Comparison of ENCODE assay signal across 21 cellular contexts in genomic region chr22:49749885-49750510, GRCh38.
DNase-seq lines count a peak whose midpoint lies in the region; ATAC-seq and TF ChIP-seq lines count a peak whose summit lies in the region.
"Had no signal": no experiment of that assay in that cellular context is flagged by ENCODE, and none has a peak within 500 bp of the region (broad histone marks: within the 10 kb centered on the region; RNA-seq: fewer than 3 reads in every experiment).

No MANE protein-coding gene starts in this region.

- no peak overlapping the region for H3K4me2 ChIP-seq in osteoblast (ENCODE audit: insufficient read depth, low read length)
- H3K4me2 ChIP-seq: KMS-11 had no signal

- no peak overlapping the region for H3K4me3 ChIP-seq in osteoblast (ENCODE audit: insufficient read depth, low read length)
- H3K4me3 ChIP-seq: SJCRH30 had no signal

- TF ChIP-seq CTCF in CD14-positive monocyte (IDR thresholded peaks at IDR 0.05) (no peak), GM13977 (IDR thresholded peaks at IDR 0.05; ENCODE audit: extremely low read depth, insufficient read depth, missing control alignments) (no peak), osteoblast (IDR thresholded peaks at IDR 0.05; ENCODE audit: extremely low read depth, low read depth, low read length) (no peak)

- H3K9me3 Mint-ChIP-seq in CD14-positive monocyte, result peaks cover 23 to 37% (median 35%) of the 10 kb centered on the region in 7 donors
- peaks cover 30% of the 10 kb centered on the region for H3K9me3 Mint-ChIP-seq in activated T-helper 2 cell treated with anti-CD3 and anti-CD28 coated beads, Interferon-gamma antibody, Interleukin-2, Interleukin-4, amounts not matched to agents 10 μg/mL and 5 μg/mL and 100 μg/mL, durations not matched to agents 14 hours and 24 hours and 36 hours

- H3K79me2 ChIP-seq in osteoblast (ENCODE audit: insufficient read depth, low read length), result no peaks in the 10 kb centered on the region

- H3K27me3 ChIP-seq in osteoblast (ENCODE audit: insufficient read depth, low read length), result no peaks in the 10 kb centered on the region

- no peaks in the 10 kb centered on the region for H4K20me1 ChIP-seq in osteoblast (ENCODE audit: insufficient read depth, low read length)

- DNase-seq in CD14-positive monocyte (ENCODE audit: low spot score) (peak; percentile 37), GM13977 (ENCODE audit: low spot score) (peak; percentile 29), osteoblast (ENCODE audit: insufficient read length, low spot score, missing footprints) (peak; percentile 80), HuH-7.5 (ENCODE audit: low spot score) (no peak), OCI-M1 (lab: John Stamatoyannopoulos, UW) (no peak)
- no peak for DNase-seq in activated CD4-positive, alpha-beta T cell treated with anti-CD3 and anti-CD28 coated beads for 1 hour
- DNase-seq in activated T-helper 2 cell treated with anti-CD3 and anti-CD28 coated beads, Interferon-gamma antibody, Interleukin-2, Interleukin-4, amounts not matched to agents 10 μg/mL and 5 μg/mL and 100 μg/mL, durations not matched to agents 14 hours and 24 hours and 36 hours (ENCODE audit: low spot score), result no peak
- DNase-seq: C1 segment of cervical spinal cord, GOT3, HFFc6, NCI-H1436 treated with DMSO at 0.1 percent for 48 hours, NCI-H2029 treated with DMSO at 0.1 percent for 48 hours, NCI-H2171 treated with DMSO at 0.1 percent for 48 hours, NCI-H446 treated with DMSO at 0.1 percent for 48 hours, NCI-H774, PC-3, SJCRH30 had no signal

- peaks cover 0 to 6% (median 2%) of the 10 kb centered on the region in 3 donors for H3K27me3 Mint-ChIP-seq in CD14-positive monocyte (ENCODE audit: low read depth in 3 of 3)
- peaks cover 3% of the 10 kb centered on the region for H3K27me3 Mint-ChIP-seq in activated T-helper 2 cell treated with anti-CD3 and anti-CD28 coated beads, Interferon-gamma antibody, Interleukin-2, Interleukin-4, amounts not matched to agents 10 μg/mL and 5 μg/mL and 100 μg/mL, durations not matched to agents 14 hours and 24 hours and 36 hours (ENCODE audit: low read depth)

- H2AFZ ChIP-seq in osteoblast (ENCODE audit: low read length), result no peak overlapping the region

- in situ Hi-C loops in GM13977 (cut with MboI; ENCODE audit: low pct_unique_long_range_greater_than_20kb, low sequenced_read_pairs, unreplicated experiment), result loop anchor here (25.0 kb wide), 1 partner anchor 287 kb away; no protein-coding TSS in a partner anchor

- intact Hi-C loops in CD14-positive monocyte (cut with micrococcal nuclease), result no loop called here
- intact Hi-C loops in activated T-helper 2 cell treated with anti-CD3 and anti-CD28 coated beads, Interferon-gamma antibody, Interleukin-2, Interleukin-4, amounts not matched to agents 10 μg/mL and 5 μg/mL and 100 μg/mL, durations not matched to agents 14 hours and 24 hours and 36 hours (cut with micrococcal nuclease), result no loop called here

- no peak overlapping the region for H3K4me3 Mint-ChIP-seq in CD14-positive monocyte
- no peak overlapping the region for H3K4me3 Mint-ChIP-seq in activated T-helper 2 cell treated with anti-CD3 and anti-CD28 coated beads, Interferon-gamma antibody, Interleukin-2, Interleukin-4, amounts not matched to agents 10 μg/mL and 5 μg/mL and 100 μg/mL, durations not matched to agents 14 hours and 24 hours and 36 hours (ENCODE audit: low read depth)
- H3K4me3 Mint-ChIP-seq: HFFc6 had no signal

- no peaks in the 10 kb centered on the region for H3K36me3 Mint-ChIP-seq in CD14-positive monocyte
- H3K36me3 Mint-ChIP-seq in activated T-helper 2 cell treated with anti-CD3 and anti-CD28 coated beads, Interferon-gamma antibody, Interleukin-2, Interleukin-4, amounts not matched to agents 10 μg/mL and 5 μg/mL and 100 μg/mL, durations not matched to agents 14 hours and 24 hours and 36 hours (ENCODE audit: low read depth), result no peaks in the 10 kb centered on the region

- no peaks in the 10 kb centered on the region for H3K4me1 Mint-ChIP-seq in CD14-positive monocyte
- no peaks in the 10 kb centered on the region for H3K4me1 Mint-ChIP-seq in activated T-helper 2 cell treated with anti-CD3 and anti-CD28 coated beads, Interferon-gamma antibody, Interleukin-2, Interleukin-4, amounts not matched to agents 10 μg/mL and 5 μg/mL and 100 μg/mL, durations not matched to agents 14 hours and 24 hours and 36 hours (ENCODE audit: low read depth)

- ATAC-seq in esophagus mucosa, result peak; percentile 14
- ATAC-seq: HepG2, PC-3 had no signal

- H3K36me3 ChIP-seq in osteoblast (ENCODE audit: insufficient read depth, low read length), result no peaks in the 10 kb centered on the region
- H3K36me3 ChIP-seq: SJCRH30 had no signal

- H3K9me3 ChIP-seq in osteoblast (ENCODE audit: low read depth, low read length), result peaks cover 2% of the 10 kb centered on the region

- H3K27ac Mint-ChIP-seq in CD14-positive monocyte, result no peak overlapping the region
- no peak overlapping the region for H3K27ac Mint-ChIP-seq in activated T-helper 2 cell treated with anti-CD3 and anti-CD28 coated beads, Interferon-gamma antibody, Interleukin-2, Interleukin-4, amounts not matched to agents 10 μg/mL and 5 μg/mL and 100 μg/mL, durations not matched to agents 14 hours and 24 hours and 36 hours
- H3K27ac Mint-ChIP-seq: HFFc6 had no signal

- no peaks in the 10 kb centered on the region for H3K4me1 ChIP-seq in osteoblast (ENCODE audit: insufficient read depth, low read length)
- H3K4me1 ChIP-seq: SJCRH30 had no signal

- H3K27ac ChIP-seq in osteoblast (ENCODE audit: low read depth, low read length), result no peak overlapping the region
- H3K27ac ChIP-seq: KMS-11, RWPE1, SJCRH30 had no signal

Comparison
In these comparisons a context has a peak if more than half of its experiments do, and no peak if none do; other contexts are left out.
1. DNase-seq: peak in CD14-positive monocyte (single experiment), GM13977 (single experiment) and osteoblast (single experiment); none in HuH-7.5 (single experiment), activated CD4-positive, alpha-beta T cell treated with anti-CD3 and anti-CD28 coated beads for 1 hour (single experiment), activated T-helper 2 cell treated with anti-CD3 and anti-CD28 coated beads, Interferon-gamma antibody, Interleukin-2, Interleukin-4, amounts not matched to agents 10 μg/mL and 5 μg/mL and 100 μg/mL, durations not matched to agents 14 hours and 24 hours and 36 hours (single experiment) and OCI-M1 (single experiment).